ENCODE assay signal across 8 cellular contexts in the genomic region with DNA sequence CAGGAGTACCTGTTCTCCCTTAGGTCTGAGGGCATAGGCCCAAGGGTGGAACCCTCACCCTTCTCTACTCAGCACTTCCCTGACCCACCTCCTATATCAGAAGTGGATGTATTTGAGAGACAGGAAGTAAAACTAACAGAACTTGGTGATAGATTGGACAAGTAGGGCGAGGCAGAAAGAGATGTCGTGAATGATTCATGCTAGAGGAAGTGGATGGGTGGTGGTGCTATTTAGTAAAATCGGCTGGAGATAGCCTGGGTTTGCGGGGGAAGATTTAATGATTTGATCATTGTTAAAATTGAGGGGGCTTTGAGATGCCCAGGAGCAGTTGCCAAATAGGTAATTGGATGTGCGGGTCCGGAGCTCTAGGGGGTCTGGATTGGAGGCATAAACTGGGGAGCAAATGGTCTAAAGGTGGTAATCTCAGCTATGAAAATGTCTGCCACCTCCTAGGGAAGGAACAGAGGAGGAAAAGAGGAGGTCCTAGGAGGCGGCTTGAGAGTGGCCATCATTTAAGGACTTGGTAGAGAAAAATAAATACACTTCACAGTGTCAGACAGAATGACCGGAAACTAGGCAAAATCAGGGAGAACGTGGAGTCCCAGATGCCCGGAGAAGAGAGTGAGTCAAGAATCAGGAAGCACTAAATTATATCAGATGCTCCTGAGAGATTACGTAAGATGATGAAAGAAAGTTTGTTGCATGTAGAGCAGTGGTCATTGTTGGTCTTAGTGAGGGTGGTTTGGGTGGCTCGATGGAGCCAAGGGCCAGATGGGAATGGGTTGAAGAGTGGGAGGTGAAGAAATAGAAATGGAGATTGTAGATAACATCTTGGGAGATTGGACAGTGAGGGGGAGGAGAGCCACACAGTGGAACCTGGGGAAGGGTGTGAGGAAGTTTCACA.
DNase-seq lines count a peak whose midpoint lies in the region; ATAC-seq lines count a peak whose summit lies in the region.

No MANE protein-coding gene starts in this region.

- H3K9me3 Mint-ChIP-seq in activated CD4-positive, alpha-beta T cell treated with anti-CD3 and anti-CD28 coated beads, Interleukin-2, amount 10 ng/mL, durations not matched to agents 7 days and 5 days, result peaks cover 11% of the 10 kb centered on the region
- peaks cover 6% of the 10 kb centered on the region for H3K9me3 Mint-ChIP-seq in dendritic cell treated with granulocyte-macrophage colony-stimulating factor and Interleukin-4, amounts not matched to agents 40 ng/mL and 50 ng/mL, for 4 days
- no peaks in the 10 kb centered on the region for H3K9me3 Mint-ChIP-seq in stimulated activated effector memory CD8-positive, alpha-beta T cell treated with anti-CD3 and anti-CD28 coated beads, Interleukin-12 subunit alpha, Interleukin-12 subunit beta, amount 100 ng/mL, for 72 hours

- peak; percentile 79 for ATAC-seq in stimulated activated effector memory CD8-positive, alpha-beta T cell treated with anti-CD3 and anti-CD28 coated beads, Interleukin-12 subunit alpha, Interleukin-12 subunit beta, amount 100 ng/mL, for 72 hours
- ATAC-seq in GM21447 (IDR thresholded peaks at IDR 0.05; ENCODE audit: unreplicated experiment), result no peak

- no peak overlapping the region for H3K4me3 Mint-ChIP-seq in activated CD4-positive, alpha-beta T cell treated with anti-CD3 and anti-CD28 coated beads, Interleukin-2, amount 10 ng/mL, durations not matched to agents 7 days and 5 days
- peak overlapping the region; percentile 1 for H3K4me3 Mint-ChIP-seq in dendritic cell treated with granulocyte-macrophage colony-stimulating factor and Interleukin-4, amounts not matched to agents 40 ng/mL and 50 ng/mL, for 4 days
- no peak overlapping the region for H3K4me3 Mint-ChIP-seq in stimulated activated effector memory CD8-positive, alpha-beta T cell treated with anti-CD3 and anti-CD28 coated beads, Interleukin-12 subunit alpha, Interleukin-12 subunit beta, amount 100 ng/mL, for 72 hours

- H3K36me3 Mint-ChIP-seq in activated CD4-positive, alpha-beta T cell treated with anti-CD3 and anti-CD28 coated beads, Interleukin-2, amount 10 ng/mL, durations not matched to agents 7 days and 5 days (ENCODE audit: low read depth), result peaks cover 9% of the 10 kb centered on the region
- H3K36me3 Mint-ChIP-seq in dendritic cell treated with granulocyte-macrophage colony-stimulating factor and Interleukin-4, amounts not matched to agents 40 ng/mL and 50 ng/mL, for 4 days (ENCODE audit: low read depth), result no peaks in the 10 kb centered on the region
- no peaks in the 10 kb centered on the region for H3K36me3 Mint-ChIP-seq in stimulated activated effector memory CD8-positive, alpha-beta T cell treated with anti-CD3 and anti-CD28 coated beads, Interleukin-12 subunit alpha, Interleukin-12 subunit beta, amount 100 ng/mL, for 72 hours

- POLR2A ChIA-PET in activated CD4-positive, alpha-beta T cell treated with anti-CD3 and anti-CD28 coated beads, Interleukin-2, amount 10 ng/mL, durations not matched to agents 7 days and 5 days (lab: Charles Lee), result no interaction called here

- DNase-seq in activated CD4-positive, alpha-beta T cell treated with anti-CD3 and anti-CD28 coated beads, Interleukin-2, amount 10 ng/mL, durations not matched to agents 7 days and 5 days, result peak; percentile 18
- no peak for DNase-seq in activated CD4-positive, alpha-beta T cell treated with anti-CD3 and anti-CD28 coated beads for 1 hour
- peak; percentile 91 for DNase-seq in NOMO-1 treated with dmso at 0.1 percent for 144 hours (lab: John Stamatoyannopoulos, UW; ENCODE audit: unreplicated experiment)
- DNase-seq in stimulated activated effector memory CD8-positive, alpha-beta T cell treated with anti-CD3 and anti-CD28 coated beads, Interleukin-12 subunit alpha, Interleukin-12 subunit beta, amount 100 ng/mL, for 72 hours (ENCODE audit: low spot score in 2 of 2), result no peak
- DNase-seq in DMS 273 treated with DMSO at 0.1 percent for 48 hours (lab: John Stamatoyannopoulos, UW), result no peak
- no peak for DNase-seq in central memory CD4-positive, alpha-beta T cell

- intact Hi-C loops in dendritic cell treated with granulocyte-macrophage colony-stimulating factor and Interleukin-4, amounts not matched to agents 40 ng/mL and 50 ng/mL, for 4 days (cut with micrococcal nuclease), result loop anchor here (5.0 kb wide), 1 partner anchor 145 kb away; a partner anchor contains a TSS

- peaks cover 22% of the 10 kb centered on the region for H3K4me1 Mint-ChIP-seq in activated CD4-positive, alpha-beta T cell treated with anti-CD3 and anti-CD28 coated beads, Interleukin-2, amount 10 ng/mL, durations not matched to agents 7 days and 5 days
- peaks cover 52% of the 10 kb centered on the region for H3K4me1 Mint-ChIP-seq in dendritic cell treated with granulocyte-macrophage colony-stimulating factor and Interleukin-4, amounts not matched to agents 40 ng/mL and 50 ng/mL, for 4 days (ENCODE audit: low read depth)
- peaks cover 18% of the 10 kb centered on the region for H3K4me1 Mint-ChIP-seq in stimulated activated effector memory CD8-positive, alpha-beta T cell treated with anti-CD3 and anti-CD28 coated beads, Interleukin-12 subunit alpha, Interleukin-12 subunit beta, amount 100 ng/mL, for 72 hours

- peak overlapping the region; percentile 71 for H3K27ac Mint-ChIP-seq in activated CD4-positive, alpha-beta T cell treated with anti-CD3 and anti-CD28 coated beads, Interleukin-2, amount 10 ng/mL, durations not matched to agents 7 days and 5 days
- H3K27ac Mint-ChIP-seq in dendritic cell treated with granulocyte-macrophage colony-stimulating factor and Interleukin-4, amounts not matched to agents 40 ng/mL and 50 ng/mL, for 4 days, result peak overlapping the region; percentile 80
- H3K27ac Mint-ChIP-seq in stimulated activated effector memory CD8-positive, alpha-beta T cell treated with anti-CD3 and anti-CD28 coated beads, Interleukin-12 subunit alpha, Interleukin-12 subunit beta, amount 100 ng/mL, for 72 hours, result no peak overlapping the region

- no peaks in the 10 kb centered on the region for H3K27me3 Mint-ChIP-seq in activated CD4-positive, alpha-beta T cell treated with anti-CD3 and anti-CD28 coated beads, Interleukin-2, amount 10 ng/mL, durations not matched to agents 7 days and 5 days
- H3K27me3 Mint-ChIP-seq in dendritic cell treated with granulocyte-macrophage colony-stimulating factor and Interleukin-4, amounts not matched to agents 40 ng/mL and 50 ng/mL, for 4 days, result no peaks in the 10 kb centered on the region

- CTCF ChIA-PET in activated CD4-positive, alpha-beta T cell treated with anti-CD3 and anti-CD28 coated beads, Interleukin-2, amount 10 ng/mL, durations not matched to agents 7 days and 5 days (lab: Charles Lee), result interaction anchor here (0.9 kb wide), 1 partner anchor 13 kb away, joined by 3 read pairs; no protein-coding TSS in a partner anchor

Comparison
In these comparisons a context has a peak if more than half of its experiments do, and no peak if none do; other contexts are left out.
1. DNase-seq: peak in activated CD4-positive, alpha-beta T cell treated with anti-CD3 and anti-CD28 coated beads, Interleukin-2, amount 10 ng/mL, durations not matched to agents 7 days and 5 days (single experiment) and NOMO-1 treated with dmso at 0.1 percent for 144 hours (single experiment); none in activated CD4-positive, alpha-beta T cell treated with anti-CD3 and anti-CD28 coated beads for 1 hour (single experiment), stimulated activated effector memory CD8-positive, alpha-beta T cell treated with anti-CD3 and anti-CD28 coated beads, Interleukin-12 subunit alpha, Interleukin-12 subunit beta, amount 100 ng/mL, for 72 hours (0 of 2), DMS 273 treated with DMSO at 0.1 percent for 48 hours (single experiment) and central memory CD4-positive, alpha-beta T cell (single experiment).